ENCODE assay signal across 31 cellular contexts in genomic region chr5:127608077-127608660, GRCh38. TPM values are rescaled to one million over a fixed set of nuclear protein-coding genes. Genes with fewer than 3 reads are reported as not detected.
DNase-seq lines count a peak whose midpoint lies in the region; ATAC-seq, FAIRE-seq and TF ChIP-seq lines count a peak whose summit lies in the region.
"Had no signal": no experiment of that assay in that cellular context is flagged by ENCODE, and none has a peak within 500 bp of the region (broad histone marks: within the 10 kb centered on the region; RNA-seq: fewer than 3 reads in every experiment).

No MANE protein-coding gene starts in this region.

- no peak for TF ChIP-seq POLR2A in GM12891 (IDR thresholded peaks at IDR 0.05; ENCODE audit: low read depth, low read length)

- no peak for TF ChIP-seq CTCF in astrocyte of the cerebellum (IDR thresholded peaks at IDR 0.05; ENCODE audit: low read depth, low read length, missing control alignments)

- in situ Hi-C loops in astrocyte of the cerebellum (cut with HindIII; ENCODE audit: low sequenced_read_pairs), result no loop called here

- no peak for DNase-seq in GM12891 (ENCODE audit: insufficient read length, low spot score)
- peak; percentile 63 for DNase-seq in astrocyte of the cerebellum (ENCODE audit: low read depth)
- DNase-seq in kidney tubule cell (ENCODE audit: low spot score), result peak; percentile 24
- no peak for DNase-seq in effector CD4-positive, alpha-beta T cell
- no peak for DNase-seq in stimulated activated CD4-positive, alpha-beta T cell treated with anti-CD3 and anti-CD28 coated beads, Interleukin-4, amount 100 ng/mL, for 24 hours
- DNase-seq: activated CD4-positive, alpha-beta T cell treated with anti-CD3 and anti-CD28 coated beads, Interleukin-2, amount 50 U/mL, for 48 hours; activated CD4-positive, CD25-positive, alpha-beta regulatory T cell; activated naive CD4-positive, alpha-beta T cell treated with anti-CD3 and anti-CD28 coated beads, Interleukin-2, amount 10 ng/mL, durations not matched to agents 7 days and 5 days; adrenal gland; DMS153; glutamatergic neuron; GOT3; HFFc6; left lung; NCI-H1417 treated with DMSO at 0.1 percent for 48 hours; NCI-H2029 treated with DMSO at 0.1 percent for 48 hours; NCI-H526 treated with DMSO at 0.1 percent for 48 hours; pancreas; retina; SHP77; small intestine; T-helper 17 cell; uterus had no signal

- peak; percentile 70 for ATAC-seq in HG02610 (IDR thresholded peaks at IDR 0.05; ENCODE audit: unreplicated experiment)
- ATAC-seq in GM19023 (IDR thresholded peaks at IDR 0.05; ENCODE audit: unreplicated experiment), result no peak
- ATAC-seq: left lung, Panc1, pancreas, T-helper 17 cell had no signal

- H3K4me3 ChIP-seq in astrocyte of the cerebellum (ENCODE audit: low read depth, low read length), result no peak overlapping the region
- H3K4me3 ChIP-seq: adrenal gland, breast epithelium, left lung, pancreas, thoracic aorta, uterus had no signal

- FAIRE-seq in GM12891 (lab: Jason Lieb, UNC), result peak; percentile 58
- FAIRE-seq: GM12892, pancreas, small intestine, TTC549 had no signal

TF ChIP-seq in GM12891, 5 proteins besides CTCF, POLR2A, EP300 and RAD21:
- no peak for TF ChIP-seq TAF1 (IDR thresholded peaks at IDR 0.05; ENCODE audit: low read depth, low read length)
- TF ChIP-seq POU2F2 (IDR thresholded peaks at IDR 0.05; ENCODE audit: low read depth, low read length), result no peak
- TF ChIP-seq SPI1 (IDR thresholded peaks at IDR 0.05; ENCODE audit: low read depth, low read length), result no peak
- TF ChIP-seq POLR2AphosphoS5 (IDR thresholded peaks at IDR 0.05; ENCODE audit: low read depth, low read length), result no peak
- TF ChIP-seq PAX5 (IDR thresholded peaks at IDR 0.05; ENCODE audit: insufficient read depth, low read length, severe bottlenecking), result no peak

RNA-seq across cellular contexts. Expression of gene CTXN3, which starts 40.7 kb away (rescaled TPM):
- not detected for polyA plus RNA-seq in GM12891 (2012; ENCODE audit: low read depth, missing spikeins)
- polyA plus RNA-seq: adrenal gland, BJ, pancreas, small intestine had no signal

Comparison
In these comparisons a context has a peak if more than half of its experiments do, and no peak if none do; other contexts are left out.
1. DNase-seq: peak in astrocyte of the cerebellum (single experiment) and kidney tubule cell (single experiment); none in GM12891 (single experiment), effector CD4-positive, alpha-beta T cell (single experiment) and stimulated activated CD4-positive, alpha-beta T cell treated with anti-CD3 and anti-CD28 coated beads, Interleukin-4, amount 100 ng/mL, for 24 hours (single experiment).